ENCODE assay signal across 17 cellular contexts in the genomic region with DNA sequence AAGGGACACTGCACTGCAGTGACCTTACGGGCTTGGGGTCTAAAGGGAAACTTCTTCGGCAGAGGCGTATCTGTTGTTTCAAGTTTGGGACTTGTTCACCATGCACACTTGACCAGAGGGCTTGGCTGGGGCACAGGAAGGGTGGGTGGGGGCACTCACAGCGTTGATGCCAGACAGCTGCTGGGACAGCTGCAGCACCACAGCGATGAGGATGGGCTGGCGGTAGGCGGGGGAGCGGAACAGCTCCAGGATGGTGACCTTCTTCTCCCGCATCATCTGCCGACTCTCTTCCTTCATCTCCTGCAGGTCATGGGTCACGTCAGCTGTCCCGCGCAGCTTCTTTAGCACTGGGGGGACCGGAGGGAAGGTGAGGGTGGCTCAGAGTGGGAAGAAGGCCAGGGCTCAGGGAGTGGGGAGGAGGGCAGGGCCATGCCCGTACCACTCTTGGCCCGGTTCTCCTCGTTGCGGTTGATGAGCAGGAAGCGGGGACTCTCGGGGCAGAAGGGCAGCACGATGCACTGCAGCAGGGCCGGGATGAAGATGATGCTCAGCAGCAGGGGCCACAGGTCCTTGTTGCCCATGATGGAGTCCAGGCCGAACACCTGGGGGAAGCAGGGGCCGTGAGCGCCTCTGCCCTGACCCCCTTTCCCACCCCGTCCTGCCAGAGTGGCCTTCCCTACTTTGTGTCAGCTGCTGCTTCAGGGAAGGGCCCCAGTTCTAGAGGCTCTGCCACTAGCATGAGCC. TPM values are rescaled to one million over a fixed set of nuclear protein-coding genes. Genes with fewer than 3 reads are reported as not detected.
DNase-seq lines count a peak whose midpoint lies in the region; ATAC-seq and TF ChIP-seq lines count a peak whose summit lies in the region.
"Had no signal": no experiment of that assay in that cellular context is flagged by ENCODE, and none has a peak within 500 bp of the region (broad histone marks: within the 10 kb centered on the region; RNA-seq: fewer than 3 reads in every experiment).

No MANE protein-coding gene starts in this region.

- no peak for DNase-seq in stimulated activated naive CD8-positive, alpha-beta T cell treated with anti-CD3 and anti-CD28 coated beads, Interleukin-15, amount 100 ng/mL, for 72 hours
- DNase-seq in activated CD8-positive, alpha-beta T cell treated with anti-CD3 and anti-CD28 coated beads, Interleukin-2, amount 10 ng/mL, durations not matched to agents 7 days and 5 days = no peak
- DNase-seq in myocyte (ENCODE audit: low read depth) (peak; percentile 76), upper lobe of right lung (peak; percentile 59), smooth muscle cell (lab: John Stamatoyannopoulos, UW; ENCODE audit: unreplicated experiment) (no peak), NCI-H748 treated with DMSO at 0.1 percent for 48 hours (lab: John Stamatoyannopoulos, UW) (no peak)
- DNase-seq: activated CD4-positive, alpha-beta T cell treated with anti-CD3 and anti-CD28 coated beads, Interleukin-2, amount 50 U/mL, for 4 hours; aorta; BE2C; EL; mesendoderm; NCI-H2029 treated with DMSO at 0.1 percent for 48 hours; right cardiac atrium; substantia nigra had no signal

- TF ChIP-seq CTCF in upper lobe of right lung (IDR thresholded peaks at IDR 0.05) = no peak
- no peak for TF ChIP-seq CTCF in smooth muscle cell (IDR thresholded peaks at IDR 0.05; ENCODE audit: borderline replicate concordance, insufficient read depth, poor library complexity, severe bottlenecking)

- peaks cover 84% of the 10 kb centered on the region for H3K4me1 Mint-ChIP-seq in stimulated activated naive CD8-positive, alpha-beta T cell treated with anti-CD3 and anti-CD28 coated beads, Interleukin-15, Interleukin-2, amounts not matched to agents 100 ng/mL and 50 ng/mL, for 24 hours (ENCODE audit: low read depth)
- peaks cover 87% of the 10 kb centered on the region for H3K4me1 Mint-ChIP-seq in stimulated activated naive CD8-positive, alpha-beta T cell treated with anti-CD3 and anti-CD28 coated beads, Interleukin-15, amount 100 ng/mL, for 72 hours
- peaks cover 95% of the 10 kb centered on the region for H3K4me1 Mint-ChIP-seq in activated CD8-positive, alpha-beta T cell treated with anti-CD3 and anti-CD28 coated beads, Interleukin-2, amount 10 ng/mL, durations not matched to agents 7 days and 5 days (ENCODE audit: low read depth)

- POLR2A ChIA-PET in activated CD8-positive, alpha-beta T cell treated with anti-CD3 and anti-CD28 coated beads, Interleukin-2, amount 10 ng/mL, durations not matched to agents 7 days and 5 days (lab: Charles Lee) = interaction anchor here (0.9 kb wide), 1 partner anchor 21 kb away, joined by 3 read pairs; no protein-coding TSS in a partner anchor

- H3K4me2 ChIP-seq in smooth muscle cell = no peak overlapping the region

- peak overlapping the region; percentile 76 for H3K27ac Mint-ChIP-seq in stimulated activated naive CD8-positive, alpha-beta T cell treated with anti-CD3 and anti-CD28 coated beads, Interleukin-15, Interleukin-2, amounts not matched to agents 100 ng/mL and 50 ng/mL, for 24 hours
- no peak overlapping the region for H3K27ac Mint-ChIP-seq in stimulated activated naive CD8-positive, alpha-beta T cell treated with anti-CD3 and anti-CD28 coated beads, Interleukin-15, amount 100 ng/mL, for 72 hours
- peak overlapping the region; percentile 97 for H3K27ac Mint-ChIP-seq in activated CD8-positive, alpha-beta T cell treated with anti-CD3 and anti-CD28 coated beads, Interleukin-2, amount 10 ng/mL, durations not matched to agents 7 days and 5 days

- peaks cover 15% of the 10 kb centered on the region for H3K79me2 ChIP-seq in smooth muscle cell (ENCODE audit: low read depth)

- no peaks in the 10 kb centered on the region for H3K9me3 ChIP-seq in upper lobe of right lung
- no peaks in the 10 kb centered on the region for H3K9me3 ChIP-seq in smooth muscle cell (replicated peaks; ENCODE audit: low read depth)
- H3K9me3 ChIP-seq: BE2C had no signal

- CTCF ChIA-PET in activated CD8-positive, alpha-beta T cell treated with anti-CD3 and anti-CD28 coated beads, Interleukin-2, amount 10 ng/mL, durations not matched to agents 7 days and 5 days (lab: Charles Lee) = interaction anchor here (1.9 kb wide), 1 partner anchor 144 kb away, joined by 7 read pairs; no protein-coding TSS in a partner anchor

- H3K4me1 ChIP-seq in upper lobe of right lung (peaks cover 33% of the 10 kb centered on the region), smooth muscle cell (ENCODE audit: low read depth) (peaks cover 16% of the 10 kb centered on the region)

- no peak overlapping the region for H2AFZ ChIP-seq in smooth muscle cell (ENCODE audit: low read depth)

- H3K4me3 Mint-ChIP-seq in stimulated activated naive CD8-positive, alpha-beta T cell treated with anti-CD3 and anti-CD28 coated beads, Interleukin-15, Interleukin-2, amounts not matched to agents 100 ng/mL and 50 ng/mL, for 24 hours = no peak overlapping the region
- peak overlapping the region in 1 of 2 donors; percentile 48 for H3K4me3 Mint-ChIP-seq in stimulated activated naive CD8-positive, alpha-beta T cell treated with anti-CD3 and anti-CD28 coated beads, Interleukin-15, amount 100 ng/mL, for 72 hours
- peak overlapping the region; percentile 74 for H3K4me3 Mint-ChIP-seq in activated CD8-positive, alpha-beta T cell treated with anti-CD3 and anti-CD28 coated beads, Interleukin-2, amount 10 ng/mL, durations not matched to agents 7 days and 5 days

- H3K36me3 Mint-ChIP-seq in stimulated activated naive CD8-positive, alpha-beta T cell treated with anti-CD3 and anti-CD28 coated beads, Interleukin-15, Interleukin-2, amounts not matched to agents 100 ng/mL and 50 ng/mL, for 24 hours (ENCODE audit: low read depth) = peaks cover 78% of the 10 kb centered on the region
- H3K36me3 Mint-ChIP-seq in activated CD8-positive, alpha-beta T cell treated with anti-CD3 and anti-CD28 coated beads, Interleukin-2, amount 10 ng/mL, durations not matched to agents 7 days and 5 days (ENCODE audit: low read depth) = peaks cover 88% of the 10 kb centered on the region

- intact Hi-C loops in upper lobe of right lung (cut with DNase I) = no loop called here

- H3K27me3 Mint-ChIP-seq in stimulated activated naive CD8-positive, alpha-beta T cell treated with anti-CD3 and anti-CD28 coated beads, Interleukin-15, Interleukin-2, amounts not matched to agents 100 ng/mL and 50 ng/mL, for 24 hours = no peaks in the 10 kb centered on the region
- no peaks in the 10 kb centered on the region for H3K27me3 Mint-ChIP-seq in stimulated activated naive CD8-positive, alpha-beta T cell treated with anti-CD3 and anti-CD28 coated beads, Interleukin-15, amount 100 ng/mL, for 72 hours
- no peaks in the 10 kb centered on the region for H3K27me3 Mint-ChIP-seq in activated CD8-positive, alpha-beta T cell treated with anti-CD3 and anti-CD28 coated beads, Interleukin-2, amount 10 ng/mL, durations not matched to agents 7 days and 5 days (ENCODE audit: low read depth)

- H3K27me3 ChIP-seq in upper lobe of right lung (no peaks in the 10 kb centered on the region), smooth muscle cell (ENCODE audit: low read depth) (no peaks in the 10 kb centered on the region)
- H3K27me3 ChIP-seq: BE2C, dorsolateral prefrontal cortex had no signal

- 95% methylated on average over 26 of the region's 26 CpGs for WGBS in smooth muscle cell (ENCODE audit: low lambda C conversion rate)

- H4K20me1 ChIP-seq in smooth muscle cell (ENCODE audit: low read depth) = peaks cover 79% of the 10 kb centered on the region

- no peak overlapping the region for H3K27ac ChIP-seq in upper lobe of right lung
- no peak overlapping the region for H3K27ac ChIP-seq in smooth muscle cell (ENCODE audit: low read depth)

- H3K4me3 ChIP-seq in upper lobe of right lung (no peak overlapping the region), smooth muscle cell (no peak overlapping the region)
- H3K4me3 ChIP-seq: dorsolateral prefrontal cortex had no signal

- H3F3A ChIP-seq in smooth muscle cell (ENCODE audit: low read depth) = peaks cover 18% of the 10 kb centered on the region

- H3K9me3 Mint-ChIP-seq in stimulated activated naive CD8-positive, alpha-beta T cell treated with anti-CD3 and anti-CD28 coated beads, Interleukin-15, Interleukin-2, amounts not matched to agents 100 ng/mL and 50 ng/mL, for 24 hours = no peaks in the 10 kb centered on the region
- H3K9me3 Mint-ChIP-seq in stimulated activated naive CD8-positive, alpha-beta T cell treated with anti-CD3 and anti-CD28 coated beads, Interleukin-15, amount 100 ng/mL, for 72 hours = no peaks in the 10 kb centered on the region
- H3K9me3 Mint-ChIP-seq in activated CD8-positive, alpha-beta T cell treated with anti-CD3 and anti-CD28 coated beads, Interleukin-2, amount 10 ng/mL, durations not matched to agents 7 days and 5 days (ENCODE audit: insufficient read depth) = no peaks in the 10 kb centered on the region

- no peak for ATAC-seq in stimulated activated naive CD8-positive, alpha-beta T cell treated with anti-CD3 and anti-CD28 coated beads, Interleukin-15, amount 100 ng/mL, for 72 hours
- no peak for ATAC-seq in activated CD8-positive, alpha-beta T cell treated with anti-CD3 and anti-CD28 coated beads, Interleukin-2, amount 10 ng/mL, durations not matched to agents 7 days and 5 days
- ATAC-seq in upper lobe of right lung (no peak), HG02973 (IDR thresholded peaks at IDR 0.05; ENCODE audit: unreplicated experiment) (no peak)
- ATAC-seq: right cardiac atrium had no signal

- no peak overlapping the region for H3K9ac ChIP-seq in smooth muscle cell (ENCODE audit: low read depth)

- H3K36me3 ChIP-seq in upper lobe of right lung = peaks cover 9% of the 10 kb centered on the region
- no peaks in the 10 kb centered on the region for H3K36me3 ChIP-seq in smooth muscle cell (ENCODE audit: low read depth)

RNA-seq across cellular contexts. Expression of a gene that starts 29.1 kb away (rescaled TPM):
- 100 to 1,000 TPM; 113 to 123 TPM for total RNA-seq in activated CD8-positive, alpha-beta T cell treated with anti-CD3 and anti-CD28 coated beads, Interleukin-2, amount 10 ng/mL, durations not matched to agents 7 days and 5 days
- total RNA-seq in myocyte = 146 and 164 TPM in 2 replicates
- 227 TPM for polyA plus RNA-seq in myocyte (2012)
- 12.9 TPM for total RNA-seq in upper lobe of right lung
- total RNA-seq in smooth muscle cell = 749 and 1,091 TPM in 2 replicates
- polyA plus RNA-seq in smooth muscle cell = 275 and 842 TPM in 2 replicates

Comparison
In these comparisons a context has a peak if more than half of its experiments do, and no peak if none do; other contexts are left out.
1. H3K27ac Mint-ChIP-seq: peak in stimulated activated naive CD8-positive, alpha-beta T cell treated with anti-CD3 and anti-CD28 coated beads, Interleukin-15, Interleukin-2, amounts not matched to agents 100 ng/mL and 50 ng/mL, for 24 hours (single experiment) and activated CD8-positive, alpha-beta T cell treated with anti-CD3 and anti-CD28 coated beads, Interleukin-2, amount 10 ng/mL, durations not matched to agents 7 days and 5 days (single experiment); none in stimulated activated naive CD8-positive, alpha-beta T cell treated with anti-CD3 and anti-CD28 coated beads, Interleukin-15, amount 100 ng/mL, for 72 hours (0 of 2).
2. DNase-seq: peak in myocyte (single experiment) and upper lobe of right lung (single experiment); none in stimulated activated naive CD8-positive, alpha-beta T cell treated with anti-CD3 and anti-CD28 coated beads, Interleukin-15, amount 100 ng/mL, for 72 hours (0 of 2), activated CD8-positive, alpha-beta T cell treated with anti-CD3 and anti-CD28 coated beads, Interleukin-2, amount 10 ng/mL, durations not matched to agents 7 days and 5 days (single experiment), smooth muscle cell (single experiment) and NCI-H748 treated with DMSO at 0.1 percent for 48 hours (single experiment).